ENCODE assay signal across 26 cellular contexts in the genomic region with DNA sequence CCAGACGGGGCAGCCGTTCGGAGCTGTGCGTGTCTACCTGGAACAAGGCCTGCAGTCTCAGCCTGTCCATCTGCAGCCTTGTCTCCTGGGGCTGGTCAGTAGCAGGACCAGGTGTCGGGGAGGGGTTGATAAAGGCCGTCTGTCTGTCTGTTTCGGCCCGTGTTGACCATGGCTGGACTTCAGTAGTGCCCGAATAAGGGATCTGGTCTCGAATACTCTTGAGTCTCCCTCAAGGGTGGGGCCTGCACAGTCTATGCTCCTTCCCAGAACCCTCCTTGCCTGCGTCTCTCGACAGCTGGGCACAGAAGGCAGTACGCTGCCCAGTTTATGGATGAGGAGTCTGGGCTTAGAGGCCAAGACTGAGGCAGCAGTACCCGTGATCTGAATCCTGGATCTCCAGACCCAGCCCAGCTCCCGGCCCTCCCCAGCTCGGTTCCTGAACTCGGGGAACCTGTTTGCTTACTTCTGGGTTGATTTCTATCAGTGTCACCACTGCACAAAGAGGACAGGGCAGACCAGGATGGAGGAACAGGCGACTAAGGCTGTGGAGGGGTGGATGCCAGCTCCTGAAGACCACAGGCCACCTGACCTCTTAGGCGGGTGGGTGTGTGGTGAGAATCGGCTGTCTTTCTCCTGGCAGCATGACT. TPM values are rescaled to one million over a fixed set of nuclear protein-coding genes. Genes with fewer than 3 reads are reported as not detected.
"Had no signal": no experiment of that assay in that cellular context is flagged by ENCODE, and none has a peak within 500 bp of the region (broad histone marks: within the 10 kb centered on the region; RNA-seq: fewer than 3 reads in every experiment).

No MANE protein-coding gene starts in this region.

- H3K36me3 Mint-ChIP-seq: activated CD4-positive, alpha-beta memory T cell treated with anti-CD3 and anti-CD28 coated beads for 36 hours; activated naive CD8-positive, alpha-beta T cell treated with anti-CD3 and anti-CD28 coated beads for 36 hours; memory B cell; naive B cell had no signal

- H3K9me3 Mint-ChIP-seq: activated CD4-positive, alpha-beta memory T cell treated with anti-CD3 and anti-CD28 coated beads for 36 hours; activated naive CD8-positive, alpha-beta T cell treated with anti-CD3 and anti-CD28 coated beads for 36 hours; activated T-helper 1 cell treated with anti-CD3 and anti-CD28 coated beads, Interleukin-12 subunit alpha, Interleukin-12 subunit beta, Interleukin-2, Interleukin-4 antibody, amounts not matched to agents 30 ng/mL and 10 ng/mL and 1 ng/mL, durations not matched to agents 14 hours and 24 hours and 36 hours; neural crest cell had no signal

- H3K4me1 ChIP-seq: foreskin keratinocyte, left lung had no signal

- H3K36me3 ChIP-seq: cardiac muscle cell, left lung, tibial artery had no signal

- H3K27me3 Mint-ChIP-seq: activated naive CD8-positive, alpha-beta T cell treated with anti-CD3 and anti-CD28 coated beads for 36 hours had no signal

- H3K27ac Mint-ChIP-seq: activated CD4-positive, alpha-beta memory T cell treated with anti-CD3 and anti-CD28 coated beads for 36 hours; activated naive CD8-positive, alpha-beta T cell treated with anti-CD3 and anti-CD28 coated beads for 36 hours; activated T-helper 1 cell treated with anti-CD3 and anti-CD28 coated beads, Interleukin-12 subunit alpha, Interleukin-12 subunit beta, Interleukin-2, Interleukin-4 antibody, amounts not matched to agents 30 ng/mL and 10 ng/mL and 1 ng/mL, durations not matched to agents 14 hours and 24 hours and 36 hours; memory B cell; naive B cell; progenitor cell of endocrine pancreas had no signal

- H3K4me1 Mint-ChIP-seq: activated naive CD8-positive, alpha-beta T cell treated with anti-CD3 and anti-CD28 coated beads for 36 hours; memory B cell; naive B cell had no signal

- DNase-seq: activated CD4-positive, alpha-beta memory T cell treated with anti-CD3 and anti-CD28 coated beads for 36 hours; activated CD4-positive, alpha-beta T cell treated with anti-CD3 and anti-CD28 coated beads for 4 hours; activated gamma-delta T cell treated with Interleukin-2 at 50 U/mL for 16 hours; activated naive CD8-positive, alpha-beta T cell treated with anti-CD3 and anti-CD28 coated beads for 36 hours; activated T-cell treated with anti-CD3 and anti-CD28 coated beads for 4 hours; amniotic stem cell; foreskin keratinocyte; hypothalamus; naive B cell; stimulated activated naive CD8-positive, alpha-beta T cell treated with anti-CD3 and anti-CD28 coated beads, Interleukin-15, Interleukin-2, amounts not matched to agents 100 U/mL and 50 U/mL, for 24 hours; substantia nigra; T-helper 2 cell; tibial artery had no signal

- H3K27ac ChIP-seq: cardiac muscle cell, epithelial cell of prostate, foreskin keratinocyte, left lung, tibial artery had no signal

- H3K4me3 ChIP-seq: cardiac muscle cell, left lung, tibial artery had no signal

- FAIRE-seq: keratinocyte had no signal

- H3K27me3 ChIP-seq: cardiac muscle cell had no signal

- H3K9me3 ChIP-seq: left lung, tibial artery had no signal

- ATAC-seq: foreskin keratinocyte; left lung; right cardiac atrium; stimulated activated naive CD8-positive, alpha-beta T cell treated with anti-CD3 and anti-CD28 coated beads, Interleukin-15, Interleukin-2, amounts not matched to agents 100 U/mL and 50 U/mL, for 24 hours had no signal

- H3K4me3 Mint-ChIP-seq: activated CD4-positive, alpha-beta memory T cell treated with anti-CD3 and anti-CD28 coated beads for 36 hours; activated naive CD8-positive, alpha-beta T cell treated with anti-CD3 and anti-CD28 coated beads for 36 hours; activated T-helper 1 cell treated with anti-CD3 and anti-CD28 coated beads, Interleukin-12 subunit alpha, Interleukin-12 subunit beta, Interleukin-2, Interleukin-4 antibody, amounts not matched to agents 30 ng/mL and 10 ng/mL and 1 ng/mL, durations not matched to agents 14 hours and 24 hours and 36 hours; memory B cell; neural crest cell had no signal

RNA-seq across cellular contexts. Expression of gene DLK1, which starts 23.0 kb away (rescaled TPM):
- total RNA-seq: activated CD4-positive, alpha-beta memory T cell treated with anti-CD3 and anti-CD28 coated beads for 36 hours; activated naive CD8-positive, alpha-beta T cell treated with anti-CD3 and anti-CD28 coated beads for 36 hours; activated T-helper 1 cell treated with anti-CD3 and anti-CD28 coated beads, Interleukin-12 subunit alpha, Interleukin-12 subunit beta, Interleukin-2, Interleukin-4 antibody, amounts not matched to agents 30 ng/mL and 10 ng/mL and 1 ng/mL, durations not matched to agents 14 hours and 24 hours and 36 hours; dermis microvascular lymphatic vessel endothelial cell; fibroblast of lung; foreskin keratinocyte; mononuclear cell; osteoblast; right cardiac atrium had no signal
- polyA plus RNA-seq: fibroblast of lung, foreskin keratinocyte, keratinocyte had no signal
